Comparison of ENCODE assay signal across 14 cellular contexts in the genomic region with DNA sequence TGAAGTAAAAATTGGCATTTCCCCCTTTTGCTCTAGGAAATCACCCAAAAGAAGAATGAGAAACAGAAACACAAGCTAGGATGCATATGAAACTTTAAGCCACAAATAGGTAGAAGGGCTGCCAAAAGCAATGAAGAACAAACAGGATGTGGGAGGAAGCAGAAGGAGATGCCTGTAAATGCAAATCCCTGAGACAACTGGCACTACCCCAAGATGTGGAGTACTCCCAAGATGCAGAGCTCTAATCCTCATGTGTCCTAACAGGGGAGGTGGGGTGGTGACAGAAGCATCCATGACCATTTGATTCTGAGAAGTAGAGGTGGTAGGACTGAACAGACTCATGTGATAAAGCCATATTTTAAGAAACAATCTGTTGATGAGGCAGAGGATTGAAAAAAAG. TPM values are rescaled to one million over a fixed set of nuclear protein-coding genes. Genes with fewer than 3 reads are reported as not detected.
DNase-seq lines count a peak whose midpoint lies in the region; ATAC-seq, FAIRE-seq and TF ChIP-seq lines count a peak whose summit lies in the region.
"Had no signal": no experiment of that assay in that cellular context is flagged by ENCODE, and none has a peak within 500 bp of the region (broad histone marks: within the 10 kb centered on the region; RNA-seq: fewer than 3 reads in every experiment).

No MANE protein-coding gene starts in this region.

- no peak for ATAC-seq in CD4-positive, alpha-beta T cell (ENCODE audit: poor library complexity)
- ATAC-seq: activated CD4-positive, CD25-positive, alpha-beta regulatory T cell treated with anti-CD3 and anti-CD28 coated beads, Interleukin-2, amount 50 U/mL, for 24 hours; HepG2; Right ventricle myocardium inferior had no signal

- H3K4me3 ChIP-seq in astrocyte (ENCODE audit: insufficient read depth, low read depth, low read length), result no peak overlapping the region

- no peaks in the 10 kb centered on the region for H3K36me3 Mint-ChIP-seq in astrocyte (ENCODE audit: low read depth, unreplicated experiment)
- no peaks in the 10 kb centered on the region for H3K36me3 Mint-ChIP-seq in nephron (ENCODE audit: low read depth)
- H3K36me3 Mint-ChIP-seq in CD4-positive, alpha-beta T cell (ENCODE audit: low read depth), result no peaks in the 10 kb centered on the region

- FAIRE-seq in astrocyte (lab: Jason Lieb, UNC) (peak; percentile 95), RCC 7860 (lab: Jason Lieb, UNC) (no peak)
- FAIRE-seq: HepG2 had no signal

- peak overlapping the region; percentile 37 for H3K4me2 ChIP-seq in astrocyte (ENCODE audit: low read length)

- peaks cover 4% of the 10 kb centered on the region for H3K4me1 Mint-ChIP-seq in astrocyte (ENCODE audit: low read depth, unreplicated experiment)
- H3K4me1 Mint-ChIP-seq in nephron, result peaks cover 16% of the 10 kb centered on the region
- peaks cover 8% of the 10 kb centered on the region for H3K4me1 Mint-ChIP-seq in CD4-positive, alpha-beta T cell (ENCODE audit: low read depth)

- H3K27me3 Mint-ChIP-seq in astrocyte (ENCODE audit: low read depth, unreplicated experiment), result no peaks in the 10 kb centered on the region
- H3K27me3 Mint-ChIP-seq in nephron (ENCODE audit: low read depth), result no peaks in the 10 kb centered on the region
- H3K27me3 Mint-ChIP-seq in CD4-positive, alpha-beta T cell, result no peaks in the 10 kb centered on the region

- H3K4me1 ChIP-seq in astrocyte (ENCODE audit: insufficient read depth, low read length), result peaks cover 12% of the 10 kb centered on the region

- H3K27ac ChIP-seq in astrocyte (ENCODE audit: low read depth, low read length), result no peak overlapping the region
- H3K27ac ChIP-seq in CD4-positive, alpha-beta T cell (ENCODE audit: low read depth, low read length), result no peak overlapping the region

- no peak overlapping the region for H3K9ac ChIP-seq in astrocyte (ENCODE audit: low read length)

- no peaks in the 10 kb centered on the region for H4K20me1 ChIP-seq in astrocyte (ENCODE audit: insufficient read depth, low read length)

- H2AFZ ChIP-seq in astrocyte (ENCODE audit: low read depth, low read length), result peak overlapping the region; percentile 57

- H3K9me3 Mint-ChIP-seq in astrocyte (ENCODE audit: unreplicated experiment) (no peaks in the 10 kb centered on the region), nephron (no peaks in the 10 kb centered on the region)
- no peaks in the 10 kb centered on the region for H3K9me3 Mint-ChIP-seq in CD4-positive, alpha-beta T cell

- no peak for TF ChIP-seq CTCF in astrocyte (IDR thresholded peaks at IDR 0.05; ENCODE audit: insufficient read depth, low read depth, low read length)
- TF ChIP-seq CTCF in nephron (IDR thresholded peaks at IDR 0.05; ENCODE audit: unreplicated experiment in 3 of 3), result no peak
- TF ChIP-seq CTCF in CD4-positive, alpha-beta T cell (IDR thresholded peaks at IDR 0.05), result no peak

- no peaks in the 10 kb centered on the region for H3K36me3 ChIP-seq in astrocyte (ENCODE audit: insufficient read depth, low read length)

- no peaks in the 10 kb centered on the region for H3K9me3 ChIP-seq in astrocyte (ENCODE audit: insufficient read depth, low read depth, low read length)
- no peaks in the 10 kb centered on the region for H3K9me3 ChIP-seq in CD4-positive, alpha-beta T cell (ENCODE audit: control insufficient read depth, low read length)

- DNase-seq in ELR (ENCODE audit: low read depth), result peak; percentile 38
- peak; percentile 80 for DNase-seq in KBM-7
- peak; percentile 81 for DNase-seq in astrocyte (ENCODE audit: low read depth)
- DNase-seq in RCC 7860 (ENCODE audit: low spot score), result no peak
- DNase-seq in iPS-NIHi11 (ENCODE audit: low spot score), result no peak
- DNase-seq in CD4-positive, alpha-beta T cell, result no peak
- DNase-seq: activated naive CD4-positive, alpha-beta T cell treated with anti-CD3 and anti-CD28 coated beads, Interleukin-2, amount 50 U/mL, for 16 hours; hypothalamus; retina; trophoblast cell had no signal

- H3K79me2 ChIP-seq in astrocyte (ENCODE audit: insufficient read depth, low read length), result no peaks in the 10 kb centered on the region

- in situ Hi-C loops in KBM-7 (cut with MboI; ENCODE audit: low pct_unique_long_range_greater_than_20kb, low sequenced_read_pairs), result no loop called here

- no peaks in the 10 kb centered on the region for H3K27me3 ChIP-seq in astrocyte (ENCODE audit: insufficient read depth, low read length)
- no peaks in the 10 kb centered on the region for H3K27me3 ChIP-seq in CD4-positive, alpha-beta T cell (ENCODE audit: control insufficient read depth, insufficient read depth, low read length)

- CTCF ChIA-PET in CD4-positive, alpha-beta T cell (lab: Charles Lee), result no interaction called here

- no peak overlapping the region for H3K4me3 Mint-ChIP-seq in astrocyte (ENCODE audit: unreplicated experiment)
- H3K4me3 Mint-ChIP-seq in nephron, result no peak overlapping the region
- H3K4me3 Mint-ChIP-seq in CD4-positive, alpha-beta T cell, result no peak overlapping the region

- POLR2A ChIA-PET in CD4-positive, alpha-beta T cell (lab: Charles Lee), result no interaction called here

- H3K27ac Mint-ChIP-seq in astrocyte (ENCODE audit: unreplicated experiment), result no peak overlapping the region
- peak overlapping the region in 2 of 3 experiments; percentile 60 to 77 for H3K27ac Mint-ChIP-seq in nephron
- no peak overlapping the region for H3K27ac Mint-ChIP-seq in CD4-positive, alpha-beta T cell

- intact Hi-C loops in CD4-positive, alpha-beta T cell (cut with DNase I, micrococcal nuclease), result loop anchor here in 1 of 2 experiments (10.0 kb wide), 1 partner anchor 50 kb away; no protein-coding TSS in a partner anchor

RNA-seq across cellular contexts. Expression of gene ZNF280D, which starts 31.9 kb away (rescaled TPM):
- 13.7 and 14.5 TPM in 2 replicates for total RNA-seq in astrocyte
- total RNA-seq in CD4-positive, alpha-beta T cell, result 10 to 100 TPM; 27.2 to 30.3 TPM

Comparison
In these comparisons a context has a peak if more than half of its experiments do, and no peak if none do; other contexts are left out.
1. DNase-seq: peak in ELR (single experiment), KBM-7 (single experiment) and astrocyte (single experiment); none in RCC 7860 (single experiment), iPS-NIHi11 (single experiment) and CD4-positive, alpha-beta T cell (0 of 10).
2. H3K27ac Mint-ChIP-seq: peak in nephron (2 of 3); none in astrocyte (single experiment) and CD4-positive, alpha-beta T cell (single experiment).